In the genomic region with DNA sequence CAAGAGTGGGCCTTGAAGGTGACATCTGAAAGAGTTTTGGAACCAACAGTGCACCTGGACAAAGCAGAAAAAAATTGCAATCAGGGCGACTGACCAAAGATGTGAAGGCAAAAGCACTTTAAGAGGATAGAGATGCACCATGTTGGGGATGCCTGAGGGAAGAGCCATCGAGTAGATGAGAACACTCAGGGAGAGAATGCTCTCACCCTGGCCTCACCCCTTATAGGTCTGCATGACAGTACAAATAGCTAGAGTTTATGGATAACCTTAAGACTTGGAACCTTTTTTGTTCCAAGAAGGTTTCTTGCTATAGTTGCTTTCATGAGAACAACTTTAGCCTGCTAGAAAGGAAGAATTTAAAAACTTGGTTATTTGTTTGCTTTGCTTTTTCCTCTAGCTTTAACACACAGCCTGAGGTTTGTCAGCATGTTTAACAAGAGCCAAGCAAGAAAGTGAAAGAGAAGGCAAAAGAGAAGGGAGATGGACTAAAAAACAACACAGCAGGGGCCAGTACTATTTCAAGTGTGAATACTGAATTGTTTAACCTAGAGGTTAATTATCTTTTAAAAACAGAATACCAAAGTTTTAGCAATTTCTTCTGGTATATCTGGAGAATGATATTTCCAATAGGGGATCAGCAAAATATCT, we compare ENCODE assay signal across 17 cellular contexts.
DNase-seq lines count a peak whose midpoint lies in the region; ATAC-seq and TF ChIP-seq lines count a peak whose summit lies in the region.
"Had no signal": no experiment of that assay in that cellular context is flagged by ENCODE, and none has a peak within 500 bp of the region (broad histone marks: within the 10 kb centered on the region; RNA-seq: fewer than 3 reads in every experiment).

No MANE protein-coding gene starts in this region.

- TF ChIP-seq POLR2A in GM18505 (IDR thresholded peaks at IDR 0.05; ENCODE audit: borderline replicate concordance, extremely low read depth, insufficient read depth, insufficient read length), result no peak

- peak overlapping the region; percentile 26 for H3K27ac ChIP-seq in HUES48 (ENCODE audit: low read depth, low read length)
- H3K27ac ChIP-seq in mesodermal cell (ENCODE audit: low read depth, low read length, severe bottlenecking), result peak overlapping the region; percentile 23
- H3K27ac ChIP-seq: lower lobe of right lung, RWPE1, upper lobe of left lung had no signal

- intact Hi-C loops in cardiac septum (cut with DNase I), result no loop called here

- DNase-seq in 8988T (no peak), NCI-H2171 treated with DMSO at 0.1 percent for 48 hours (lab: John Stamatoyannopoulos, UW) (no peak), cardiac septum (ENCODE audit: low spot score) (no peak)
- DNase-seq: activated T-cell treated with anti-CD3 and anti-CD28 coated beads, Interleukin-2, amount 50 U/mL, for 24 hours; C1 segment of cervical spinal cord; cerebellar nuclear complex; lower lobe of right lung; NCI-H2029; retina; upper lobe of left lung had no signal

- H3K9me3 ChIP-seq in HUES48 (ENCODE audit: control insufficient read depth, insufficient read depth, low read length) (no peaks in the 10 kb centered on the region), mesodermal cell (ENCODE audit: control insufficient read depth, low read length) (no peaks in the 10 kb centered on the region)
- H3K9me3 ChIP-seq: HAP-1, lower lobe of right lung, upper lobe of left lung had no signal

- H3K36me3 ChIP-seq in HUES48 (ENCODE audit: control insufficient read depth, insufficient read depth, low read length) (no peaks in the 10 kb centered on the region), mesodermal cell (ENCODE audit: control insufficient read depth, insufficient read depth, low read length) (no peaks in the 10 kb centered on the region)
- H3K36me3 ChIP-seq: HAP-1, lower lobe of right lung, upper lobe of left lung had no signal

- H3K4me3 ChIP-seq in HUES48 (ENCODE audit: low read depth, low read length) (no peak overlapping the region), mesodermal cell (ENCODE audit: extremely low read depth, insufficient read depth, low read length, poor library complexity, severe bottlenecking) (no peak overlapping the region)
- H3K4me3 ChIP-seq: HAP-1, lower lobe of right lung, upper lobe of left lung had no signal

- WGBS in mesodermal cell (ENCODE audit: insufficient coverage in 2 of 2), 2 experiments, result 86 to 93% methylated on average over 1 of the region's 2 CpGs

- ATAC-seq in GM18517 (IDR thresholded peaks at IDR 0.05; ENCODE audit: unreplicated experiment) (peak; percentile 60), GM21786 (IDR thresholded peaks at IDR 0.05; ENCODE audit: unreplicated experiment) (peak; percentile 57), GM18505 (IDR thresholded peaks at IDR 0.05; ENCODE audit: unreplicated experiment) (no peak)
- ATAC-seq: lower lobe of right lung had no signal

- no peak overlapping the region; the same call in 1 of the 2 replicates for H3K9ac ChIP-seq in HUES48 (ENCODE audit: low read depth, low read length)

- H3K4me1 ChIP-seq in HUES48 (ENCODE audit: control insufficient read depth, insufficient read depth, low read length) (peaks cover 36% of the 10 kb centered on the region), mesodermal cell (ENCODE audit: control insufficient read depth, insufficient read depth, low read length, poor library complexity, severe bottlenecking) (no peaks in the 10 kb centered on the region)
- H3K4me1 ChIP-seq: lower lobe of right lung, upper lobe of left lung had no signal

- no peaks in the 10 kb centered on the region for H3K27me3 ChIP-seq in HUES48 (ENCODE audit: control insufficient read depth, insufficient read depth, low read length)
- H3K27me3 ChIP-seq: upper lobe of left lung had no signal
